10 cellular contexts compared by ENCODE assay signal in the genomic region with DNA sequence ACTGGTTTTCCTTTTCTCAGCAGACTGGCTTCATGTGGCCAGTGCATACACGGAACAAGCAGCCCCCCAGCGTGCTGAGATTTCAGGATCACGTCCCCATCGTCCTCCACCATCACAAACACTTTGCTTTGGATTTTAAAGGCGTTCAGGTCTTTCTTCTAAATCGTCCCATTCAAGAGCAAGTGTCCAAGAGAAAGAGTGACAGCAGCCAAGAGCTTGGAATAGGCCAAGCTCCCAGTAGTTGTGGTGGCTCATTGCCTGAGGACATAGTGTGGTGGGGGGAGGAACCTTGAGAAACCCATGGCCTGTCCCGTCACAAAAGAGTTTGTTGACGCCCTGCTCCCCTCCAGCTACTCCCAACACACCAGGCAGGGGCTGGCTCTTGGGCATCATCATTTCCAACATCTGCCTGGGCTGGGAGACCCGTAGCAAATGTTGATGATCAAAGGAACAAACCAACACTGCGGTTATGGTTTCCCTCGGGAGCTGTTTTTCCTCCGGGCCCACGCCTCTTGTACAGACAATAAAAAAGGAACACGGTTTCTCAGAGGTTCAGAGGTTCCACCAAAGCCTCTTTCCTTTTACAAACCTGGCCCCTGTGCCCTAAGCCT. TPM values are rescaled to one million over a fixed set of nuclear protein-coding genes. Genes with fewer than 3 reads are reported as not detected.
DNase-seq lines count a peak whose midpoint lies in the region; ATAC-seq and TF ChIP-seq lines count a peak whose summit lies in the region.
"Had no signal": no experiment of that assay in that cellular context is flagged by ENCODE, and none has a peak within 500 bp of the region (broad histone marks: within the 10 kb centered on the region; RNA-seq: fewer than 3 reads in every experiment).

No MANE protein-coding gene starts in this region.

- peak overlapping the region; percentile 22 to 45 (median 38) for H3K9ac ChIP-seq in skeletal muscle tissue (ENCODE audit: low read depth in 1 of 3, low read length in 3 of 3)

- ATAC-seq in HG03521 (IDR thresholded peaks at IDR 0.05; ENCODE audit: unreplicated experiment) (no peak), HG03571 (IDR thresholded peaks at IDR 0.05; ENCODE audit: unreplicated experiment) (no peak)

- no peaks in the 10 kb centered on the region for H3K9me3 Mint-ChIP-seq in activated T-helper 2 cell treated with anti-CD3 and anti-CD28 coated beads, Interferon-gamma antibody, Interleukin-2, Interleukin-4, amounts not matched to agents 10 μg/mL and 5 μg/mL and 100 μg/mL, durations not matched to agents 14 hours and 24 hours and 36 hours
- H3K9me3 Mint-ChIP-seq: immature natural killer cell had no signal

- intact Hi-C loops in activated T-helper 2 cell treated with anti-CD3 and anti-CD28 coated beads, Interferon-gamma antibody, Interleukin-2, Interleukin-4, amounts not matched to agents 10 μg/mL and 5 μg/mL and 100 μg/mL, durations not matched to agents 14 hours and 24 hours and 36 hours (cut with micrococcal nuclease), result loop anchor here (1.0 kb wide), 3 partner anchors 27 to 238 kb away; no protein-coding TSS in a partner anchor

- CTCF ChIA-PET in HEK293 (lab: Yijun Ruan, JAX), result interaction anchor here (0.5 to 6.4 kb wide), 31 partner anchors 12 to 416 kb away, joined by 3 to 64 read pairs (median 4); a partner anchor contains a TSS

- no peaks in the 10 kb centered on the region for H3K27me3 ChIP-seq in SJCRH30
- peaks cover 0 to 3% (median 0%) of the 10 kb centered on the region in 3 donors for H3K27me3 ChIP-seq in skeletal muscle tissue (ENCODE audit: control insufficient read depth in 3 of 3, insufficient read depth in 3 of 3, low read length in 3 of 3)

- H3K27ac ChIP-seq in HEK293 (ENCODE audit: extremely low read depth, low read depth, low read length) (no peak overlapping the region), SJCRH30 (no peak overlapping the region), skeletal muscle tissue (ENCODE audit: low read depth, low read length) (peak overlapping the region; percentile 64)
- H3K27ac ChIP-seq: VCaP had no signal

- H3K4me3 Mint-ChIP-seq in activated T-helper 2 cell treated with anti-CD3 and anti-CD28 coated beads, Interferon-gamma antibody, Interleukin-2, Interleukin-4, amounts not matched to agents 10 μg/mL and 5 μg/mL and 100 μg/mL, durations not matched to agents 14 hours and 24 hours and 36 hours (ENCODE audit: low read depth), result no peak overlapping the region

- no peak overlapping the region for H3K27ac Mint-ChIP-seq in activated T-helper 2 cell treated with anti-CD3 and anti-CD28 coated beads, Interferon-gamma antibody, Interleukin-2, Interleukin-4, amounts not matched to agents 10 μg/mL and 5 μg/mL and 100 μg/mL, durations not matched to agents 14 hours and 24 hours and 36 hours
- H3K27ac Mint-ChIP-seq: immature natural killer cell had no signal

- no peaks in the 10 kb centered on the region for H3K36me3 ChIP-seq in HEK293 (ENCODE audit: control insufficient read depth in 2 of 2, insufficient read depth in 1 of 2, low read length in 2 of 2)
- H3K36me3 ChIP-seq in SJCRH30, result peaks cover 3% of the 10 kb centered on the region; the same call in 1 of the 2 replicates
- peaks cover 0 to 2% (median 0%) of the 10 kb centered on the region in 3 donors for H3K36me3 ChIP-seq in skeletal muscle tissue (ENCODE audit: control insufficient read depth in 3 of 3, insufficient read depth in 3 of 3, low read length in 3 of 3)

- no peak overlapping the region for H3K4me3 ChIP-seq in HEK293 (ENCODE audit: low read depth, low read length)
- no peak overlapping the region for H3K4me3 ChIP-seq in SJCRH30
- no peak overlapping the region for H3K4me3 ChIP-seq in fibroblast of mammary gland (ENCODE audit: control insufficient read depth, low read depth, low read length)
- no peak overlapping the region for H3K4me3 ChIP-seq in skeletal muscle tissue (ENCODE audit: low read length in 3 of 3)

- DNase-seq in SJCRH30 (peak; percentile 35 to 51), fibroblast of mammary gland (ENCODE audit: low read depth) (peak; percentile 75), NK-92 (lab: John Stamatoyannopoulos, UW; ENCODE audit: unreplicated experiment) (no peak)
- DNase-seq in activated T-helper 2 cell treated with anti-CD3 and anti-CD28 coated beads, Interferon-gamma antibody, Interleukin-2, Interleukin-4, amounts not matched to agents 10 μg/mL and 5 μg/mL and 100 μg/mL, durations not matched to agents 14 hours and 24 hours and 36 hours (ENCODE audit: low spot score), result no peak

- TF ChIP-seq CTCF in HEK293 (tag by site-specific recombination; IDR thresholded peaks at IDR 0.05), result no peak
- TF ChIP-seq CTCF in fibroblast of mammary gland (conservative IDR thresholded peaks at IDR 0.05; ENCODE audit: control insufficient read depth, insufficient read depth, low read depth, low read length), result no peak

- H3K9me3 ChIP-seq in HEK293 (ENCODE audit: control insufficient read depth, insufficient read depth, low read depth, low read length), result no peaks in the 10 kb centered on the region
- H3K9me3 ChIP-seq in SJCRH30 (replicated peaks), result no peaks in the 10 kb centered on the region
- H3K9me3 ChIP-seq in skeletal muscle tissue (ENCODE audit: control insufficient read depth in 3 of 3, low read length in 3 of 3), result no peaks in the 10 kb centered on the region

- H3K4me1 Mint-ChIP-seq in activated T-helper 2 cell treated with anti-CD3 and anti-CD28 coated beads, Interferon-gamma antibody, Interleukin-2, Interleukin-4, amounts not matched to agents 10 μg/mL and 5 μg/mL and 100 μg/mL, durations not matched to agents 14 hours and 24 hours and 36 hours (ENCODE audit: low read depth), result peaks cover 6% of the 10 kb centered on the region

- no peaks in the 10 kb centered on the region for H3K4me1 ChIP-seq in HEK293 (ENCODE audit: control insufficient read depth, insufficient read depth, low read length)
- H3K4me1 ChIP-seq in SJCRH30, result peaks cover 3% of the 10 kb centered on the region; the same call in 1 of the 2 replicates
- peaks cover 21 to 34% (median 28%) of the 10 kb centered on the region in 3 donors for H3K4me1 ChIP-seq in skeletal muscle tissue (ENCODE audit: control insufficient read depth in 3 of 3, insufficient read depth in 3 of 3, low read length in 3 of 3)

- POLR2A ChIA-PET in HEK293 (lab: Yijun Ruan, JAX), result interaction anchor here (1.2 kb wide), 1 partner anchor 74 kb away, joined by 4 read pairs; no protein-coding TSS in a partner anchor

- peaks cover 7% of the 10 kb centered on the region for H3K36me3 Mint-ChIP-seq in activated T-helper 2 cell treated with anti-CD3 and anti-CD28 coated beads, Interferon-gamma antibody, Interleukin-2, Interleukin-4, amounts not matched to agents 10 μg/mL and 5 μg/mL and 100 μg/mL, durations not matched to agents 14 hours and 24 hours and 36 hours (ENCODE audit: low read depth)

- H3K27me3 Mint-ChIP-seq in activated T-helper 2 cell treated with anti-CD3 and anti-CD28 coated beads, Interferon-gamma antibody, Interleukin-2, Interleukin-4, amounts not matched to agents 10 μg/mL and 5 μg/mL and 100 μg/mL, durations not matched to agents 14 hours and 24 hours and 36 hours (ENCODE audit: low read depth), result no peaks in the 10 kb centered on the region

TF ChIP-seq in HEK293, 187 proteins besides CTCF, POLR2A, EP300 and RAD21 (continues in another document):
- TF ChIP-seq, protein P1, sequence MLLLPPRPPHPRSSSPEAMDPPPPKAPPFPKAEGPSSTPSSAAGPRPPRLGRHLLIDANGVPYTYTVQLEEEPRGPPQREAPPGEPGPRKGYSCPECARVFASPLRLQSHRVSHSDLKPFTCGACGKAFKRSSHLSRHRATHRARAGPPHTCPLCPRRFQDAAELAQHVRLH (tag by site-specific recombination; IDR thresholded peaks at IDR 0.05), result no peak
- no peak for TF ChIP-seq ZNF175 (tag by site-specific recombination; IDR thresholded peaks at IDR 0.05)
- TF ChIP-seq ZNF394 (tag by site-specific recombination; IDR thresholded peaks at IDR 0.05; ENCODE audit: borderline replicate concordance), result peak; percentile 36; the same call in 1 of the 2 replicates
- TF ChIP-seq, protein P2, sequence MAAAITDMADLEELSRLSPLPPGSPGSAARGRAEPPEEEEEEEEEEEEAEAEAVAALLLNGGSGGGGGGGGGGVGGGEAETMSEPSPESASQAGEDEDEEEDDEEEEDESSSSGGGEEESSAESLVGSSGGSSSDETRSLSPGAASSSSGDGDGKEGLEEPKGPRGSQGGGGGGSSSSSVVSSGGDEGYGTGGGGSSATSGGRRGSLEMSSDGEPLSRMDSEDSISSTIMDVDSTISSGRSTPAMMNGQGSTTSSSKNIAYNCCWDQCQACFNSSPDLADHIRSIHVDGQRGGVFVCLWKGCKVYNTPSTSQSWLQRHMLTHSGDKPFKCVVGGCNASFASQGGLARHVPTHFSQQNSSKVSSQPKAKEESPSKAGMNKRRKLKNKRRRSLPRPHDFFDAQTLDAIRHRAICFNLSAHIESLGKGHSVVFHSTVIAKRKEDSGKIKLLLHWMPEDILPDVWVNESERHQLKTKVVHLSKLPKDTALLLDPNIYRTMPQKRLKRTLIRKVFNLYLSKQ (tag by site-specific recombination; IDR thresholded peaks at IDR 0.05; ENCODE audit: borderline replicate concordance), result no peak
- no peak for TF ChIP-seq KLF8 (tag by site-specific recombination; IDR thresholded peaks at IDR 0.05)
- TF ChIP-seq ZNF214 (tag by site-specific recombination; IDR thresholded peaks at IDR 0.05; ENCODE audit: borderline replicate concordance), result no peak
- TF ChIP-seq BCL11A (tag by site-specific recombination; IDR thresholded peaks at IDR 0.05; ENCODE audit: low read depth), result no peak
- no peak for TF ChIP-seq PRDM1 (tag by site-specific recombination; IDR thresholded peaks at IDR 0.05)

RNA-seq across cellular contexts. Expression of a gene that starts 20.8 kb away (rescaled TPM):
- 40.5 and 42.1 TPM in 2 replicates for total RNA-seq in SJCRH30 (2014; rRNA removed; shearing (Covaris generic))
- 43.3 TPM for total RNA-seq in skeletal muscle tissue
- total RNA-seq in activated T-helper 2 cell treated with anti-CD3 and anti-CD28 coated beads, Interferon-gamma antibody, Interleukin-2, Interleukin-4, amounts not matched to agents 10 μg/mL and 5 μg/mL and 100 μg/mL, durations not matched to agents 14 hours and 24 hours and 36 hours, result 22.1 and 24.1 TPM in 2 replicates

RNA-seq across cellular contexts. Expression of a gene that starts 42.4 kb away (rescaled TPM):
- 13.3 and 14.2 TPM in 2 replicates for total RNA-seq in SJCRH30 (2014; rRNA removed; shearing (Covaris generic))
- total RNA-seq in skeletal muscle tissue, result 41.2 TPM
- 366 and 381 TPM in 2 replicates for total RNA-seq in activated T-helper 2 cell treated with anti-CD3 and anti-CD28 coated beads, Interferon-gamma antibody, Interleukin-2, Interleukin-4, amounts not matched to agents 10 μg/mL and 5 μg/mL and 100 μg/mL, durations not matched to agents 14 hours and 24 hours and 36 hours

RNA-seq across cellular contexts. Expression of a gene that starts 46.8 kb away (rescaled TPM):
- 0.53 and 0.77 TPM in 2 replicates for total RNA-seq in SJCRH30 (2014; rRNA removed; shearing (Covaris generic))
- total RNA-seq in skeletal muscle tissue, result 9.4 TPM
- 0.09 TPM in 1 of 2 replicates, not detected in the other for total RNA-seq in activated T-helper 2 cell treated with anti-CD3 and anti-CD28 coated beads, Interferon-gamma antibody, Interleukin-2, Interleukin-4, amounts not matched to agents 10 μg/mL and 5 μg/mL and 100 μg/mL, durations not matched to agents 14 hours and 24 hours and 36 hours

RNA-seq across cellular contexts. Expression of a gene that starts 53.7 kb away (rescaled TPM):
- total RNA-seq in SJCRH30 (2014; rRNA removed; shearing (Covaris generic)), result 94.6 and 105 TPM in 2 replicates
- 16.2 TPM for total RNA-seq in skeletal muscle tissue
- total RNA-seq in activated T-helper 2 cell treated with anti-CD3 and anti-CD28 coated beads, Interferon-gamma antibody, Interleukin-2, Interleukin-4, amounts not matched to agents 10 μg/mL and 5 μg/mL and 100 μg/mL, durations not matched to agents 14 hours and 24 hours and 36 hours, result 114 and 116 TPM in 2 replicates

Comparison
In these comparisons a context has a peak if more than half of its experiments do, and no peak if none do; other contexts are left out.
1. DNase-seq: peak in SJCRH30 (2 of 2) and fibroblast of mammary gland (single experiment); none in NK-92 (single experiment) and activated T-helper 2 cell treated with anti-CD3 and anti-CD28 coated beads, Interferon-gamma antibody, Interleukin-2, Interleukin-4, amounts not matched to agents 10 μg/mL and 5 μg/mL and 100 μg/mL, durations not matched to agents 14 hours and 24 hours and 36 hours (single experiment).